9 cellular contexts compared by ENCODE assay signal in genomic region chr1:156602557-156602993, GRCh38. TPM values are rescaled to one million over a fixed set of nuclear protein-coding genes. Genes with fewer than 3 reads are reported as not detected.
DNase-seq lines count a peak whose midpoint lies in the region; ATAC-seq, FAIRE-seq and TF ChIP-seq lines count a peak whose summit lies in the region.
"Had no signal": no experiment of that assay in that cellular context is flagged by ENCODE, and none has a peak within 500 bp of the region (broad histone marks: within the 10 kb centered on the region; RNA-seq: fewer than 3 reads in every experiment).

No MANE protein-coding gene starts in this region.

- H3K4me1 Mint-ChIP-seq in T-helper 17 cell (peaks cover 25% of the 10 kb centered on the region), glutamatergic neuron (ENCODE audit: low read depth, unreplicated experiment) (peaks cover 9% of the 10 kb centered on the region)

- no peak overlapping the region for H3K27ac Mint-ChIP-seq in T-helper 17 cell
- H3K27ac Mint-ChIP-seq in glutamatergic neuron (ENCODE audit: unreplicated experiment), result no peak overlapping the region

- peaks cover 1% of the 10 kb centered on the region; the same call in 1 of the 2 replicates for H3K36me3 ChIP-seq in BJ (ENCODE audit: control insufficient read depth, insufficient read depth, low read length)

- POLR2A ChIA-PET in BJ (lab: Charles Lee), result no interaction called here

- H3K4me3 ChIP-seq in BJ (ENCODE audit: low read depth, low read length), result no peak overlapping the region

- no peak for TF ChIP-seq POLR2A in H54 (IDR thresholded peaks at IDR 0.05; ENCODE audit: low read depth, low read length)

- no peaks in the 10 kb centered on the region for H3K9me3 ChIP-seq in T-helper 17 cell (ENCODE audit: control insufficient read depth, low read length, poor library complexity, severe bottlenecking)

- H3K27me3 ChIP-seq in BJ (ENCODE audit: control insufficient read depth, insufficient read depth, low read length), result 0 out of 2 replicates have a peak, but pooled peaks cover 1% of the 10 kb centered on the region

- TF ChIP-seq CTCF in BJ (IDR thresholded peaks at IDR 0.05; ENCODE audit: insufficient read depth, low read depth, low read length) (peak; percentile 35), GM20000 (IDR thresholded peaks at IDR 0.05; ENCODE audit: extremely low read depth, missing control alignments) (peak; percentile 3), glutamatergic neuron (IDR thresholded peaks at IDR 0.05; ENCODE audit: partially characterized antibody, unreplicated experiment) (peak; percentile 9)

- peak overlapping the region; percentile 33 for H3K4me3 Mint-ChIP-seq in T-helper 17 cell
- peak overlapping the region; percentile 20 for H3K4me3 Mint-ChIP-seq in glutamatergic neuron (ENCODE audit: unreplicated experiment)

- H3K36me3 Mint-ChIP-seq in T-helper 17 cell (ENCODE audit: low read depth), result peaks cover 2% of the 10 kb centered on the region
- H3K36me3 Mint-ChIP-seq in glutamatergic neuron (ENCODE audit: unreplicated experiment), result no peaks in the 10 kb centered on the region

- DNase-seq in BJ (ENCODE audit: low read depth) (no peak), GM20000 (ENCODE audit: low spot score) (no peak), T-helper 17 cell (no peak), glutamatergic neuron (no peak), H54 (ENCODE audit: insufficient read length, low spot score) (no peak), NOMO-1 (lab: John Stamatoyannopoulos, UW; ENCODE audit: unreplicated experiment in 2 of 2) (no peak), UCSD-AML1 (lab: John Stamatoyannopoulos, UW; ENCODE audit: unreplicated experiment) (no peak)

- CTCF ChIA-PET in BJ (lab: Yijun Ruan, JAX), result interaction anchor here (0.6 to 2.7 kb wide), 7 partner anchors 11 to 157 kb away, joined by 3 to 12 read pairs (median 4); partner anchors contain the start of gene NAXE

- H3K27me3 Mint-ChIP-seq in T-helper 17 cell (no peaks in the 10 kb centered on the region), glutamatergic neuron (ENCODE audit: unreplicated experiment) (peaks cover 4% of the 10 kb centered on the region)

- H3K9me3 Mint-ChIP-seq in glutamatergic neuron (ENCODE audit: unreplicated experiment), result peaks cover 6% of the 10 kb centered on the region

- ATAC-seq in T-helper 17 cell (no peak), GM18502 (IDR thresholded peaks at IDR 0.05; ENCODE audit: poor library complexity, unreplicated experiment) (no peak)

- no peak for FAIRE-seq in H54 (lab: Jason Lieb, UNC)

RNA-seq across cellular contexts. Expression of gene GPATCH4, which starts 1.3 kb away (rescaled TPM):
- polyA plus RNA-seq in BJ (2011; rRNA removed), result 21.2 and 23.9 TPM in 2 replicates
- 11.4 and 11.5 TPM in 2 replicates for polyA minus RNA-seq in BJ (2011; rRNA and poly(A)+ RNA removed)
- total RNA-seq in T-helper 17 cell (10 to 100 TPM; 39.2 to 39.6 TPM), glutamatergic neuron (ENCODE audit: unreplicated experiment) (13.2 TPM)

RNA-seq across cellular contexts. Expression of gene NAXE, which starts 11.0 kb away (rescaled TPM):
- 37.8 and 63.3 TPM in 2 replicates for polyA plus RNA-seq in BJ (2011; rRNA removed)
- polyA minus RNA-seq in BJ (2011; rRNA and poly(A)+ RNA removed), result 23.8 and 29.9 TPM in 2 replicates
- total RNA-seq in T-helper 17 cell, result 10 to 100 TPM; 27.5 to 32.0 TPM
- total RNA-seq in glutamatergic neuron (ENCODE audit: unreplicated experiment), result 44.5 TPM

RNA-seq across cellular contexts. Expression of gene HAPLN2, which starts 16.6 kb away (rescaled TPM):
- polyA plus RNA-seq in BJ (2011; rRNA removed), result not detected in 2 replicates
- polyA minus RNA-seq in BJ (2011; rRNA and poly(A)+ RNA removed), result not detected in 2 replicates
- total RNA-seq in T-helper 17 cell (under 1 TPM in 1 of 2 donors, not detected in 1; 0.35 TPM), glutamatergic neuron (ENCODE audit: unreplicated experiment) (0.71 TPM)
- total RNA-seq: urinary bladder had no signal

RNA-seq across cellular contexts. Expression of gene TTC24, which starts 23.1 kb away (rescaled TPM):
- not detected in 2 replicates for polyA plus RNA-seq in BJ (2011; rRNA removed)
- polyA minus RNA-seq in BJ (2011; rRNA and poly(A)+ RNA removed), result not detected in 2 replicates
- total RNA-seq in T-helper 17 cell (under 1 TPM in 1 of 2 donors, not detected in 1; 0.94 TPM), glutamatergic neuron (ENCODE audit: unreplicated experiment) (not detected)
- total RNA-seq: urinary bladder had no signal

RNA-seq across cellular contexts. Expression of gene IQGAP3, which starts 30.2 kb away (rescaled TPM):
- 16.9 and 28.1 TPM in 2 replicates for polyA plus RNA-seq in BJ (2011; rRNA removed)
- polyA minus RNA-seq in BJ (2011; rRNA and poly(A)+ RNA removed), result 23.5 and 30.5 TPM in 2 replicates
- total RNA-seq in T-helper 17 cell (not detected), glutamatergic neuron (ENCODE audit: unreplicated experiment) (6.1 TPM)
